ENCODE assay signal across 18 cellular contexts in genomic region chr2:233323851-233324250, GRCh38. TPM values are rescaled to one million over a fixed set of nuclear protein-coding genes. Genes with fewer than 3 reads are reported as not detected.
DNase-seq lines count a peak whose midpoint lies in the region; ATAC-seq, FAIRE-seq and TF ChIP-seq lines count a peak whose summit lies in the region.
"Had no signal": no experiment of that assay in that cellular context is flagged by ENCODE, and none has a peak within 500 bp of the region (broad histone marks: within the 10 kb centered on the region; RNA-seq: fewer than 3 reads in every experiment).

No MANE protein-coding gene starts in this region.

- no peak for TF ChIP-seq POLR2A in K562 (conservative IDR thresholded peaks at IDR 0.05)
- no peak for TF ChIP-seq POLR2A in esophagus muscularis mucosa (IDR thresholded peaks at IDR 0.05; ENCODE audit: low read depth)

- no peaks in the 10 kb centered on the region for H3K36me3 Mint-ChIP-seq in activated CD8-positive, alpha-beta T cell treated with anti-CD3 and anti-CD28 coated beads, Interleukin-2, amount 10 ng/mL, durations not matched to agents 7 days and 5 days (ENCODE audit: low read depth)
- H3K36me3 Mint-ChIP-seq in activated CD8-positive, alpha-beta T cell treated with anti-CD3 and anti-CD28 coated beads for 36 hours (ENCODE audit: low read depth): no peaks in the 10 kb centered on the region

- POLR2A ChIA-PET in activated CD8-positive, alpha-beta T cell treated with anti-CD3 and anti-CD28 coated beads, Interleukin-2, amount 10 ng/mL, durations not matched to agents 7 days and 5 days (lab: Charles Lee): no interaction called here
- POLR2A ChIA-PET in activated CD8-positive, alpha-beta T cell treated with anti-CD3 and anti-CD28 coated beads for 36 hours (lab: Charles Lee): interaction anchor here (0.6 kb wide), 1 partner anchor 494 kb away, joined by 3 read pairs; no protein-coding TSS in a partner anchor
- POLR2A ChIA-PET in K562 (lab: Yijun Ruan, JAX): no interaction called here

- FAIRE-seq in K562 (lab: Jason Lieb, UNC): no peak
- FAIRE-seq in urothelium cell line (lab: Jason Lieb, UNC): no peak
- FAIRE-seq: GM18507 had no signal

- H3K4me3 ChIP-seq in K562 (no peak overlapping the region), liver (ENCODE audit: low read depth in 1 of 3, low read length in 3 of 3) (no peak overlapping the region), esophagus muscularis mucosa (no peak overlapping the region)
- H3K4me3 ChIP-seq: SJCRH30 had no signal

- no peak overlapping the region for H2AFZ ChIP-seq in K562 (ENCODE audit: low read depth, low read length)

- no peak overlapping the region for H3K4me2 ChIP-seq in K562 (ENCODE audit: insufficient read depth, low read length)

- H3K4me3 Mint-ChIP-seq in activated CD8-positive, alpha-beta T cell treated with anti-CD3 and anti-CD28 coated beads, Interleukin-2, amount 10 ng/mL, durations not matched to agents 7 days and 5 days: no peak overlapping the region
- H3K4me3 Mint-ChIP-seq in activated CD8-positive, alpha-beta T cell treated with anti-CD3 and anti-CD28 coated beads for 36 hours: no peak overlapping the region

- H3K27ac Mint-ChIP-seq in activated CD8-positive, alpha-beta T cell treated with anti-CD3 and anti-CD28 coated beads, Interleukin-2, amount 10 ng/mL, durations not matched to agents 7 days and 5 days: peak overlapping the region; percentile 62
- no peak overlapping the region for H3K27ac Mint-ChIP-seq in activated CD8-positive, alpha-beta T cell treated with anti-CD3 and anti-CD28 coated beads for 36 hours

- no peak overlapping the region for H3K9ac ChIP-seq in K562 (ENCODE audit: insufficient read depth in 1 of 2, low read depth in 2 of 2, low read length in 2 of 2)
- H3K9ac ChIP-seq in liver (ENCODE audit: low read depth in 1 of 2, low read length in 2 of 2): no peak overlapping the region

- TF ChIP-seq EP300 in K562 (IDR thresholded peaks at IDR 0.05; ENCODE audit: low read length): no peak
- TF ChIP-seq EP300 in esophagus muscularis mucosa (IDR thresholded peaks at IDR 0.05): no peak

- H3K27ac ChIP-seq in K562 (ENCODE audit: extremely low read depth, low read depth, low read length): no peak overlapping the region
- no peak overlapping the region for H3K27ac ChIP-seq in liver (ENCODE audit: low read depth in 1 of 2, low read length in 2 of 2)
- no peak overlapping the region for H3K27ac ChIP-seq in esophagus muscularis mucosa (replicated peaks in 1 of 4)
- H3K27ac ChIP-seq: HL-60, SJCRH30 had no signal

- BruUV-seq in K562 (replicated peaks; lab: Mats Ljungman, UMichigan): no TSS peak

- H3K4me1 ChIP-seq in K562 (replicated peaks in 1 of 2; ENCODE audit: control insufficient read depth in 2 of 2, insufficient read depth in 2 of 2, low read length in 2 of 2): no peaks in the 10 kb centered on the region; a peak in 1 of 5 replicates
- H3K4me1 ChIP-seq in liver (ENCODE audit: control insufficient read depth in 4 of 4, insufficient read depth in 4 of 4, low read length in 3 of 4): no peaks in the 10 kb centered on the region
- no peaks in the 10 kb centered on the region for H3K4me1 ChIP-seq in esophagus muscularis mucosa
- H3K4me1 ChIP-seq: SJCRH30 had no signal

- no peak for ATAC-seq in activated CD8-positive, alpha-beta T cell treated with anti-CD3 and anti-CD28 coated beads, Interleukin-2, amount 10 ng/mL, durations not matched to agents 7 days and 5 days
- no peak for ATAC-seq in activated CD8-positive, alpha-beta T cell treated with anti-CD3 and anti-CD28 coated beads for 36 hours
- ATAC-seq in K562 (peak; percentile 78), HG03097 (IDR thresholded peaks at IDR 0.05; ENCODE audit: low FRiP score, unreplicated experiment) (no peak), HG02938 (IDR thresholded peaks at IDR 0.05; ENCODE audit: unreplicated experiment) (no peak)

- in situ Hi-C loops in K562 (cut with MboI): no loop called here

- no peaks in the 10 kb centered on the region for H3K9me3 Mint-ChIP-seq in activated CD8-positive, alpha-beta T cell treated with anti-CD3 and anti-CD28 coated beads, Interleukin-2, amount 10 ng/mL, durations not matched to agents 7 days and 5 days (ENCODE audit: insufficient read depth)
- H3K9me3 Mint-ChIP-seq in activated CD8-positive, alpha-beta T cell treated with anti-CD3 and anti-CD28 coated beads for 36 hours: no peaks in the 10 kb centered on the region

- TF ChIP-seq CTCF in activated CD8-positive, alpha-beta T cell treated with anti-CD3 and anti-CD28 coated beads for 36 hours (IDR thresholded peaks at IDR 0.05): no peak
- TF ChIP-seq CTCF in K562 (IDR thresholded peaks at IDR 0.05 in 2 of 3, conservative IDR thresholded peaks at IDR 0.05 in 1 of 3; ENCODE audit: insufficient read depth in 2 of 3, low read depth in 1 of 3, low read length in 3 of 3): peak; percentile 29 to 39 (median 38); a peak in 3 of 6 replicates
- peak; percentile 20 for TF ChIP-seq CTCF in liver (IDR thresholded peaks at IDR 0.05; ENCODE audit: low read depth, low read length, missing input control)
- TF ChIP-seq CTCF in esophagus muscularis mucosa (IDR thresholded peaks at IDR 0.05): no peak

- no peaks in the 10 kb centered on the region for H3K79me2 ChIP-seq in K562 (ENCODE audit: control insufficient read depth, insufficient read depth, low read length)

- peaks cover 24% of the 10 kb centered on the region for H3K4me1 Mint-ChIP-seq in activated CD8-positive, alpha-beta T cell treated with anti-CD3 and anti-CD28 coated beads, Interleukin-2, amount 10 ng/mL, durations not matched to agents 7 days and 5 days (ENCODE audit: low read depth)
- H3K4me1 Mint-ChIP-seq in activated CD8-positive, alpha-beta T cell treated with anti-CD3 and anti-CD28 coated beads for 36 hours (ENCODE audit: low read depth): peaks cover 9% of the 10 kb centered on the region

- peaks cover 3% of the 10 kb centered on the region for H3K9me1 ChIP-seq in K562 (ENCODE audit: control insufficient read depth, insufficient read depth, low read length)

- H3K27me3 Mint-ChIP-seq in activated CD8-positive, alpha-beta T cell treated with anti-CD3 and anti-CD28 coated beads, Interleukin-2, amount 10 ng/mL, durations not matched to agents 7 days and 5 days (ENCODE audit: low read depth): peaks cover 10% of the 10 kb centered on the region
- no peaks in the 10 kb centered on the region for H3K27me3 Mint-ChIP-seq in activated CD8-positive, alpha-beta T cell treated with anti-CD3 and anti-CD28 coated beads for 36 hours

- no peaks in the 10 kb centered on the region for H3K9me3 ChIP-seq in K562 (replicated peaks; ENCODE audit: control insufficient read depth, insufficient read depth, low read depth, low read length)
- no peaks in the 10 kb centered on the region for H3K9me3 ChIP-seq in liver (ENCODE audit: control insufficient read depth in 4 of 4, low read length in 3 of 4)
- no peaks in the 10 kb centered on the region for H3K9me3 ChIP-seq in esophagus muscularis mucosa
- H3K9me3 ChIP-seq: SJCRH30 had no signal

- H3K27me3 ChIP-seq in K562 (ENCODE audit: control insufficient read depth in 2 of 2, insufficient read depth in 2 of 2, low read length in 2 of 2) (peaks cover 0 to 26% of the 10 kb centered on the region in 2 experiments; a peak in 2 of 5 replicates), liver (ENCODE audit: control insufficient read depth in 4 of 4, insufficient read depth in 4 of 4, low read length in 3 of 4) (no peaks in the 10 kb centered on the region), esophagus muscularis mucosa (peaks cover 0 to 5% (median 0%) of the 10 kb centered on the region in 4 donors)
- H3K27me3 ChIP-seq: SJCRH30 had no signal

- no peaks in the 10 kb centered on the region for H3K36me3 ChIP-seq in K562 (ENCODE audit: control insufficient read depth, insufficient read depth, low read length)
- H3K36me3 ChIP-seq in liver (ENCODE audit: control insufficient read depth in 4 of 4, insufficient read depth in 3 of 4, low read depth in 1 of 4, low read length in 3 of 4): no peaks in the 10 kb centered on the region
- no peaks in the 10 kb centered on the region for H3K36me3 ChIP-seq in esophagus muscularis mucosa
- H3K36me3 ChIP-seq: SJCRH30 had no signal

- TF ChIP-seq RAD21 in K562 (CRISPR knock-in tag; conservative IDR thresholded peaks at IDR 0.05 in 1 of 2, IDR thresholded peaks at IDR 0.05 in 1 of 2) (peak in 1 of 2 experiments; percentile 50; a peak in 2 of 4 replicates), liver (IDR thresholded peaks at IDR 0.05) (peak; percentile 58 to 72)

- no peak for DNase-seq in activated CD8-positive, alpha-beta T cell treated with anti-CD3 and anti-CD28 coated beads, Interleukin-2, amount 10 ng/mL, durations not matched to agents 7 days and 5 days
- no peak for DNase-seq in activated CD8-positive, alpha-beta T cell treated with anti-CD3 and anti-CD28 coated beads for 36 hours
- no peak for DNase-seq in K562 (ENCODE audit: extremely low read depth in 1 of 4, low spot score in 3 of 4)
- DNase-seq in urothelium cell line (ENCODE audit: low spot score): no peak
- no peak for DNase-seq in esophagus muscularis mucosa (ENCODE audit: extremely low spot score)
- DNase-seq: C1 segment of cervical spinal cord, KG1, NCI-H1048, NCI-H1694, NCI-H774, SJCRH30 had no signal

- H4K20me1 ChIP-seq in K562 (replicated peaks; ENCODE audit: control insufficient read depth, insufficient read depth, low read length): no peaks in the 10 kb centered on the region

- 17% methylated on average over 8 of the region's 8 CpGs for WGBS in K562 (ENCODE audit: insufficient coverage, low coverage, missing lambda C conversion rate)
- WGBS in liver: 91% methylated on average over 8 of the region's 8 CpGs
- 83% methylated on average over 8 of the region's 8 CpGs for WGBS in esophagus muscularis mucosa

- CTCF ChIA-PET in activated CD8-positive, alpha-beta T cell treated with anti-CD3 and anti-CD28 coated beads, Interleukin-2, amount 10 ng/mL, durations not matched to agents 7 days and 5 days (lab: Charles Lee): no interaction called here
- CTCF ChIA-PET in activated CD8-positive, alpha-beta T cell treated with anti-CD3 and anti-CD28 coated beads for 36 hours (lab: Charles Lee): no interaction called here
- CTCF ChIA-PET in K562 (lab: Yijun Ruan, JAX; ENCODE audit: low intra/inter-chr PET ratio): interaction anchor here (0.5 kb wide), 1 partner anchor 592 kb away, joined by 3 read pairs; no protein-coding TSS in a partner anchor

- intact Hi-C loops in activated CD8-positive, alpha-beta T cell treated with anti-CD3 and anti-CD28 coated beads for 36 hours (cut with micrococcal nuclease): no loop called here
- intact Hi-C loops in K562 (cut with micrococcal nuclease): loop anchor here (2.0 kb wide), 1 partner anchor 61 kb away; no protein-coding TSS in a partner anchor
- intact Hi-C loops in esophagus muscularis mucosa (cut with DNase I): no loop called here

RNA-seq across cellular contexts. Expression of gene SAG, which starts 16.2 kb away (rescaled TPM):
- total RNA-seq in activated CD8-positive, alpha-beta T cell treated with anti-CD3 and anti-CD28 coated beads, Interleukin-2, amount 10 ng/mL, durations not matched to agents 7 days and 5 days: under 1 TPM in 1 of 2 experiments, not detected in 1; 0.05 TPM
- not detected for total RNA-seq in activated CD8-positive, alpha-beta T cell treated with anti-CD3 and anti-CD28 coated beads for 36 hours
- not detected in 2 replicates for total RNA-seq in K562 (2011; cell fraction: chromatin; rRNA removed; ENCODE audit: low replicate concordance)
- total RNA-seq in K562 (2011; cell fraction: nucleolus; rRNA removed): not detected in 2 replicates
- total RNA-seq in K562 (2011; cell fraction: nucleoplasm; rRNA removed): not detected in 2 replicates
- total RNA-seq in K562 (2014; rRNA removed) (not detected in 2 replicates), K562 (2014; rRNA removed; fragmentation: Illumina TruSeq; extraction: Trizol) (not detected in 2 replicates), K562 (2015; rRNA removed; fragmentation: Illumina TruSeq; extraction: Trizol) (0.04 TPM in 1 of 2 replicates, not detected in the other), K562 (2021) (0.64 TPM in 1 of 2 replicates, not detected in the other), liver (not detected), esophagus muscularis mucosa (not detected)
- polyA plus RNA-seq in K562 (2011; rRNA removed) (not detected in 2 replicates), K562 (2014; fragmentation: Illumina TruSeq; extraction: Trizol) (not detected in 2 replicates), K562 (2014; fragmentation: Nextera tagmentation; extraction: Ambion mirVana) (under 1 TPM; 0.06 to 0.56 TPM), K562 (2014; rRNA removed) (not detected in 2 replicates), liver (not detected)
- not detected in 2 replicates for polyA plus RNA-seq in K562 (2011; cell fraction: cytosol; rRNA removed)
- polyA plus RNA-seq in K562 (2011; cell fraction: nucleus; rRNA removed): not detected in 2 replicates
- 0.03 TPM in 1 of 2 replicates, not detected in the other for polyA plus RNA-seq in K562 (2012)
- not detected in 2 replicates for polyA minus RNA-seq in K562 (2011; rRNA and poly(A)+ RNA removed)
- not detected in 2 replicates for polyA minus RNA-seq in K562 (2011; cell fraction: cytosol; rRNA and poly(A)+ RNA removed)
- polyA minus RNA-seq in K562 (2011; cell fraction: nucleus; rRNA and poly(A)+ RNA removed): 0.11 TPM in 1 of 2 replicates, not detected in the other
- total RNA-seq: A172, M059J, SJCRH30 had no signal

RNA-seq across cellular contexts. Expression of gene DGKD, which starts 30.4 kb away (rescaled TPM):
- 10 to 100 TPM; 92.1 to 94.2 TPM for total RNA-seq in activated CD8-positive, alpha-beta T cell treated with anti-CD3 and anti-CD28 coated beads, Interleukin-2, amount 10 ng/mL, durations not matched to agents 7 days and 5 days
- total RNA-seq in activated CD8-positive, alpha-beta T cell treated with anti-CD3 and anti-CD28 coated beads for 36 hours: 10 to 100 TPM; 89.6 to 99.5 TPM
- 163 and 241 TPM in 2 replicates for total RNA-seq in K562 (2011; cell fraction: chromatin; rRNA removed; ENCODE audit: low replicate concordance)
- 70.9 and 79.1 TPM in 2 replicates for total RNA-seq in K562 (2011; cell fraction: nucleolus; rRNA removed)
- 80.4 and 94.8 TPM in 2 replicates for total RNA-seq in K562 (2011; cell fraction: nucleoplasm; rRNA removed)
- 7.9 and 11.1 TPM in 2 replicates for total RNA-seq in K562 (2014; rRNA removed)
- 10.6 and 13.4 TPM in 2 replicates for total RNA-seq in K562 (2014; rRNA removed; fragmentation: Illumina TruSeq; extraction: Trizol)
- total RNA-seq in K562 (2015; rRNA removed; fragmentation: Illumina TruSeq; extraction: Trizol): 9.4 and 9.5 TPM in 2 replicates
- total RNA-seq in K562 (2021): 22.8 and 29.5 TPM in 2 replicates
- 18.5 and 21.9 TPM in 2 replicates for polyA plus RNA-seq in K562 (2011; rRNA removed)
- 8.9 and 9.0 TPM in 2 replicates for polyA plus RNA-seq in K562 (2011; cell fraction: cytosol; rRNA removed)
- 107 and 120 TPM in 2 replicates for polyA plus RNA-seq in K562 (2011; cell fraction: nucleus; rRNA removed)
- 16.7 and 18.9 TPM in 2 replicates for polyA plus RNA-seq in K562 (2012)
- polyA plus RNA-seq in K562 (2014; fragmentation: Illumina TruSeq; extraction: Trizol): 13.8 and 15.4 TPM in 2 replicates
- under 1 TPM; 0.52 to 0.66 TPM for polyA plus RNA-seq in K562 (2014; fragmentation: Nextera tagmentation; extraction: Ambion mirVana)
- polyA plus RNA-seq in K562 (2014; rRNA removed): 18.2 and 18.6 TPM in 2 replicates
- polyA minus RNA-seq in K562 (2011; rRNA and poly(A)+ RNA removed): 26.1 and 43.5 TPM in 2 replicates
- polyA minus RNA-seq in K562 (2011; cell fraction: cytosol; rRNA and poly(A)+ RNA removed): 10.3 and 13.8 TPM in 2 replicates
- polyA minus RNA-seq in K562 (2011; cell fraction: nucleus; rRNA and poly(A)+ RNA removed): 19.5 and 27.5 TPM in 2 replicates
- total RNA-seq in liver: 10 to 100 TPM in 1 of 2 donors, 1 to 10 TPM in 1; 9.7 to 16.4 TPM
- polyA plus RNA-seq in liver: 1 to 10 TPM; 4.8 to 6.8 TPM
- total RNA-seq in esophagus muscularis mucosa: 10 to 100 TPM; 11.6 to 16.1 (median 13.3) TPM

Comparison
In these comparisons a context has a peak if more than half of its experiments do, and no peak if none do; other contexts are left out.
1. CTCF ChIP-seq: peak in K562 (3 of 3) and liver (single experiment); none in activated CD8-positive, alpha-beta T cell treated with anti-CD3 and anti-CD28 coated beads for 36 hours (single experiment) and esophagus muscularis mucosa (0 of 3).